ENCODE assay signal across 26 cellular contexts in genomic region chr3:46994801-46995731, GRCh38. TPM values are rescaled to one million over a fixed set of nuclear protein-coding genes. Genes with fewer than 3 reads are reported as not detected.
DNase-seq lines count a peak whose midpoint lies in the region; ATAC-seq and TF ChIP-seq lines count a peak whose summit lies in the region.
"Had no signal": no experiment of that assay in that cellular context is flagged by ENCODE, and none has a peak within 500 bp of the region (broad histone marks: within the 10 kb centered on the region; RNA-seq: fewer than 3 reads in every experiment).

No MANE protein-coding gene starts in this region.

- no peak overlapping the region for H3K27ac ChIP-seq in left ventricle myocardium inferior (replicated peaks)
- H3K27ac ChIP-seq in RWPE1 = peak overlapping the region; percentile 36; the same call in 1 of the 2 replicates
- H3K27ac ChIP-seq in right lobe of liver = no peak overlapping the region
- H3K27ac ChIP-seq: thyroid gland, uterus had no signal

- POLR2A ChIA-PET in RWPE1 (lab: Yijun Ruan, JAX; ENCODE audit: low non-redundant PET) = no interaction called here

- no peaks in the 10 kb centered on the region for H3K9me3 ChIP-seq in left ventricle myocardium inferior (replicated peaks)
- no peaks in the 10 kb centered on the region for H3K9me3 ChIP-seq in right lobe of liver
- H3K9me3 ChIP-seq: thyroid gland, uterus had no signal

- ATAC-seq in Right ventricle myocardium superior (ENCODE audit: poor library complexity) (no peak), right lobe of liver (no peak), GM21717 (IDR thresholded peaks at IDR 0.05; ENCODE audit: unreplicated experiment) (no peak)
- ATAC-seq: left lobe of liver, sciatic nerve had no signal

- no peaks in the 10 kb centered on the region for H3K4me1 ChIP-seq in left ventricle myocardium inferior
- H3K4me1 ChIP-seq in right lobe of liver = peaks cover 0 to 4% (median 0%) of the 10 kb centered on the region in 4 donors
- H3K4me1 ChIP-seq: thyroid gland, uterus had no signal

- intact Hi-C loops in Right ventricle myocardium superior (cut with DNase I) = no loop called here
- intact Hi-C loops in left ventricle myocardium inferior (cut with micrococcal nuclease) = loop anchor here (5.0 kb wide), 1 partner anchor 73 kb away; no protein-coding TSS in a partner anchor
- intact Hi-C loops in right lobe of liver (cut with DNase I) = loop anchor here (10.0 kb wide), 1 partner anchor 70 kb away; no protein-coding TSS in a partner anchor

- H3K27me3 ChIP-seq in left ventricle myocardium inferior (ENCODE audit: low read depth) = no peaks in the 10 kb centered on the region
- H3K27me3 ChIP-seq in right lobe of liver = no peaks in the 10 kb centered on the region
- H3K27me3 ChIP-seq: thyroid gland, uterus had no signal

- H3K4me3 ChIP-seq in left ventricle myocardium inferior = no peak overlapping the region
- no peak overlapping the region for H3K4me3 ChIP-seq in right lobe of liver
- H3K4me3 ChIP-seq: thyroid gland, uterus had no signal

- H3K36me3 ChIP-seq in left ventricle myocardium inferior (peaks cover 14% of the 10 kb centered on the region), right lobe of liver (peaks cover 0 to under 1% (median 0%) of the 10 kb centered on the region in 4 donors)
- H3K36me3 ChIP-seq: thyroid gland, uterus had no signal

- no peak for TF ChIP-seq POLR2A in right lobe of liver (IDR thresholded peaks at IDR 0.05)

- DNase-seq in Right ventricle myocardium superior = peak; percentile 40
- DNase-seq in left ventricle myocardium inferior = no peak
- DNase-seq in RWPE1 (ENCODE audit: low spot score) = no peak
- DNase-seq in right lobe of liver = peak in 2 of 3 donors; percentile 18 to 45
- DNase-seq in NCI-H2107 (lab: John Stamatoyannopoulos, UW) = no peak
- DNase-seq in amygdala (lab: John Stamatoyannopoulos, UW) = no peak
- DNase-seq: ACHN; activated CD8-positive, alpha-beta memory T cell treated with anti-CD3 and anti-CD28 coated beads for 24 hours; activated gamma-delta T cell; activated naive CD8-positive, alpha-beta T cell treated with anti-CD3 and anti-CD28 coated beads for 36 hours; DMS53; erythroblast; hypothalamus; IMR-90; mesendoderm; NCI-H1436 treated with DMSO at 0.1 percent for 48 hours; NCI-H510A treated with DMSO at 0.1 percent for 48 hours; NK-92 treated with Interleukin-12 subunit alpha and Interleukin-12 subunit beta, amount 100 ng/mL, for 24 hours; SHP77; stimulated activated CD4-positive, alpha-beta T cell treated with anti-CD3 and anti-CD28 coated beads, Interleukin-4, amount 100 ng/mL, for 1 hour; SW 1271; thyroid gland; uterus had no signal

- CTCF ChIA-PET in RWPE1 (lab: Yijun Ruan, JAX) = no interaction called here

- TF ChIP-seq CTCF in left ventricle myocardium inferior (IDR thresholded peaks at IDR 0.05; ENCODE audit: borderline replicate concordance) (no peak), RWPE1 (conservative IDR thresholded peaks at IDR 0.05; ENCODE audit: low read depth) (no peak), right lobe of liver (IDR thresholded peaks at IDR 0.05) (no peak)

- 90% methylated on average over 4 of the region's 29 CpGs for WGBS in right lobe of liver (ENCODE audit: insufficient coverage, low coverage, low lambda C conversion rate, missing lambda C conversion rate)

RNA-seq across cellular contexts. Expression of gene NBEAL2, which starts 15.6 kb away (rescaled TPM):
- 11.7 TPM for total RNA-seq in Right ventricle myocardium superior
- total RNA-seq in left ventricle myocardium inferior = 12.6 TPM
- 10 to 100 TPM in 5 of 6 experiments, 1 to 10 TPM in 1; 8.9 to 11.7 (median 10.8) TPM for total RNA-seq in right lobe of liver

RNA-seq across cellular contexts. Expression of gene CCDC12, which starts 18.5 kb away (rescaled TPM):
- total RNA-seq in Right ventricle myocardium superior (29.2 TPM), left ventricle myocardium inferior (31.0 TPM), right lobe of liver (10 to 100 TPM; 14.6 to 24.2 (median 17.0) TPM)

Comparison
In these comparisons a context has a peak if more than half of its experiments do, and no peak if none do; other contexts are left out.
1. DNase-seq: peak in Right ventricle myocardium superior (single experiment) and right lobe of liver (2 of 3); none in left ventricle myocardium inferior (single experiment), RWPE1 (single experiment), NCI-H2107 (single experiment) and amygdala (0 of 56).